Comparison of ENCODE assay signal across 8 cellular contexts in the genomic region with DNA sequence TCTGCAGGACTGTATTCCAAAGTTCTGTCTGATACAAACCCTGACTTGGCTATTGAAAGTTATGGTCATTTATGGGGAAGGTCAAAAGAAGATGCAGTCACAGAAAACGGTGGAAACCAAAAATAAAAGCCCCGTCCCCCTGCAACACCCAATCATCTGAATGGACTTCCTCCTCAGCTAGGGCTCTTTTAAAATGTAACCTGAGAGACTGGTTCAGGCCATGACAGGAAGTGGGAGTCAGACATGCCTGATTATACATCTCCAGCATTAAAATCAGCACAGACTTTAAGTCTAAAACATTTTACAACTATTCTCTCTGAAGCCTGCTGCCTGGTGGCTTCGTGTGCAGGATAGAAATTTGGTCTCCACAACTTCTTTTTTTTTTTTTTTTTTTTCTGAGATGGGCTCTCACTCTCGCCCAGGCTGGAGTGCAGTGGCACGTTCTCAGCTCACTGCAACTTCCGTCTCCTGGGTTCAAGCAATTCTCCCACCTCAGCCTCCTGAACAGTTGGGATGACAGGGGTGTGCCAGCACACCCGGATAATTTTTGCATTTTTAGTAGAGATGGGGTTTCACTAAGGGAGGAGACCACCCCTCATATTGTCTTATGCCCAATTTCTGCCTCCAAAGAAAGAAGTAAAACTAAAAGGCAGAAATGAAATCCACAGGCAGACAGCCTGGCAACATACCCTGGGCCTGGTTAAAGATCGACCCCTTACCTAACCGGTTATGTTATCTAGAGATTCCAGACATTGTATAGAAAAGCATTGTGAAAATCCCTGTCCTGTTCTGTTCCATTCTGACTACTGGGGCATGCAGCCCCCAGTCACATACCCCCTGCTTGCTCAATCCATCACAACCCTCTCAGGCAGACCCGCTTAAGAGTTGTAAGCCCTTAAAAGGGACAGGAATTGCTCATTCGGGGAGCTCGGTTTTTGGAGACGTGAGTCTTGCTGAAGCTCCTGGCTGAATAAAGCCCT. TPM values are rescaled to one million over a fixed set of nuclear protein-coding genes. Genes with fewer than 3 reads are reported as not detected.
DNase-seq lines count a peak whose midpoint lies in the region; ATAC-seq and TF ChIP-seq lines count a peak whose summit lies in the region.

No MANE protein-coding gene starts in this region.

- no peak overlapping the region for H3K27ac ChIP-seq in Peyer's patch

- no peaks in the 10 kb centered on the region for H3K27me3 ChIP-seq in Peyer's patch

- TF ChIP-seq CTCF in lower leg skin (IDR thresholded peaks at IDR 0.05) (no peak), Peyer's patch (IDR thresholded peaks at IDR 0.05) (no peak)

- DNase-seq in ELR (ENCODE audit: low read depth) (peak; percentile 43), MV-4-11 (lab: John Stamatoyannopoulos, UW) (peak; percentile 67), left ventricle myocardium superior (no peak), C1 segment of cervical spinal cord (lab: John Stamatoyannopoulos, UW) (no peak), lower leg skin (ENCODE audit: low spot score in 2 of 2) (no peak), Peyer's patch (no peak), SIG-M5 (lab: John Stamatoyannopoulos, UW) (no peak)

- H3K9me3 ChIP-seq in Peyer's patch: no peaks in the 10 kb centered on the region

- intact Hi-C loops in left ventricle myocardium superior (cut with micrococcal nuclease) (no loop called here), lower leg skin (cut with DNase I; ENCODE audit: low total_unique reads) (no loop called here)

- no peak overlapping the region for H3K4me3 ChIP-seq in lower leg skin (ENCODE audit: low read depth, poor library complexity, severe bottlenecking)
- H3K4me3 ChIP-seq in Peyer's patch: no peak overlapping the region

- ATAC-seq in GM21529 (IDR thresholded peaks at IDR 0.05; ENCODE audit: unreplicated experiment) (peak; percentile 53), left ventricle myocardium superior (peak; percentile 42)

- H3K36me3 ChIP-seq in Peyer's patch: no peaks in the 10 kb centered on the region

- H3K4me1 ChIP-seq in Peyer's patch: no peaks in the 10 kb centered on the region

- TF ChIP-seq POLR2A in lower leg skin (IDR thresholded peaks at IDR 0.05) (no peak), Peyer's patch (IDR thresholded peaks at IDR 0.05) (no peak)

- WGBS in lower leg skin, 2 donors: 60 to 66% methylated on average over 13 of the region's 13 CpGs

RNA-seq across cellular contexts. Expression of a gene that starts 30.1 kb away (rescaled TPM):
- total RNA-seq in left ventricle myocardium superior (160 TPM), lower leg skin (1 to 10 TPM in 3 of 4 donors, under 1 TPM in 1; 0.80 to 4.1 (median 2.7) TPM), Peyer's patch (1 to 10 TPM; 1.2 to 5.8 (median 3.7) TPM)

RNA-seq across cellular contexts. Expression of a gene that starts 56.9 kb away (rescaled TPM):
- total RNA-seq in left ventricle myocardium superior (22.8 TPM), lower leg skin (10 to 100 TPM; 13.2 to 21.4 (median 17.9) TPM), Peyer's patch (10 to 100 TPM in 3 of 4 donors, 1 to 10 TPM in 1; 7.9 to 28.1 (median 16.2) TPM)

Comparison
In these comparisons a context has a peak if more than half of its experiments do, and no peak if none do; other contexts are left out.
1. DNase-seq: peak in ELR (single experiment) and MV-4-11 (single experiment); none in left ventricle myocardium superior (single experiment), C1 segment of cervical spinal cord (0 of 14), lower leg skin (0 of 2), Peyer's patch (0 of 3) and SIG-M5 (single experiment).
2. RNA of a gene that starts 30.1 kb away (total RNA-seq): 160 TPM in left ventricle myocardium superior (single experiment); 1.2 to 5.8 TPM in Peyer's patch and 0.80 to 4.1 TPM in lower leg skin; every median in the first group is over 10 times any median in the second.